In the genomic region with DNA sequence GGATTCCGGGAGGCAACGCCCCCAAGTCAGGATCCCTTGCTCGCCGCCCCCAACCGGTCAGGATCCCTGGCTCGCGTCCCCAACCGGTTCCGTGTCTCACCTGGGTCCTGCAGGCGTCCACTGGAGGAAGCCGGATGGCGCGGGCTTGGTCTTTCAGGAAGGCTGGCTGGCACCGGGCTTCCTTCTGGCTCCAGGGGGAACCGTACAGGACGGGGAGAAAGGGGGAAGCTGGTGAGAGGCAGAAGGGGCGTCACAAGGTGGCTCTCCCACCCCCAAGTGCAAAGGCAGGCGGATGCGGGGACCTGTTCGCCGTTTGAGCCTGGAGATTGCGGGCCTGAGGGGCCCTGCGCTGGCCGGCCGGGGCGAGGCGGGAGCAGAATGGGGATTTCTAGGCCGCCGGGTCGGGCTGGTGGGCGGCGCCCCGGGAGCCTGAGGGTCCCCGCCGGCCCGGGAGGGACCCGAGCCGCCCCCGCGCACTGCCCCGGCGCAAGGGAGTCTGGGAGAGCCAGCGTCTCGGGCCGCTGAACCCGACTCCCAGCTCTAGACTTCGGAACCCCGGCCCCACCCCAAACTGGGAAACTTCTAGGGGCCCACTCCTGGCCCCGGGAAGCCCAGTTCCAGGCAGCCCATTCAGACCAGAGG, we compare ENCODE assay signal across 11 cellular contexts.
DNase-seq lines count a peak whose midpoint lies in the region; ATAC-seq and TF ChIP-seq lines count a peak whose summit lies in the region.
"Had no signal": no experiment of that assay in that cellular context is flagged by ENCODE, and none has a peak within 500 bp of the region (broad histone marks: within the 10 kb centered on the region; RNA-seq: fewer than 3 reads in every experiment).

No MANE protein-coding gene starts in this region.

- WGBS in heart left ventricle, 4 donors = 1 to 41% (median 14%) methylated on average over 26 to 49 of the region's 49 CpGs
- 36% methylated on average over 27 of the region's 49 CpGs for WGBS in esophagus muscularis mucosa
- 6 to 25% methylated on average over 33 to 49 of the region's 49 CpGs for WGBS in aorta, 2 donors

- no peaks in the 10 kb centered on the region for H3K79me2 ChIP-seq in Karpas-422 (ENCODE audit: low read length)

- H3K36me3 ChIP-seq in heart left ventricle (no peaks in the 10 kb centered on the region), esophagus muscularis mucosa (no peaks in the 10 kb centered on the region), aorta (ENCODE audit: control insufficient read depth in 1 of 2, insufficient read depth in 2 of 2, low read length in 1 of 2) (no peaks in the 10 kb centered on the region), Karpas-422 (ENCODE audit: insufficient read depth, low read length) (no peaks in the 10 kb centered on the region)

- H4K20me1 ChIP-seq in Karpas-422 (ENCODE audit: insufficient read depth, low read depth, low read length) = no peaks in the 10 kb centered on the region

- no peak overlapping the region for H3K9ac ChIP-seq in Karpas-422 (ENCODE audit: low read length)

- H3K27ac Mint-ChIP-seq in neural crest cell (ENCODE audit: unreplicated experiment) = no peak overlapping the region
- H3K27ac Mint-ChIP-seq: stimulated activated effector memory CD8-positive, alpha-beta T cell treated with anti-CD3 and anti-CD28 coated beads, Interleukin-12 subunit alpha, Interleukin-12 subunit beta, amount 100 ng/mL, for 72 hours had no signal

- peak in 1 of 4 donors; percentile 12 for ATAC-seq in heart left ventricle
- ATAC-seq in left cardiac atrium = no peak
- peak; percentile 9 for ATAC-seq in aorta (ENCODE audit: low FRiP score)
- ATAC-seq in HG03175 (IDR thresholded peaks at IDR 0.05; ENCODE audit: unreplicated experiment) = no peak
- ATAC-seq: left lobe of liver; stimulated activated effector memory CD8-positive, alpha-beta T cell treated with anti-CD3 and anti-CD28 coated beads, Interleukin-12 subunit alpha, Interleukin-12 subunit beta, amount 100 ng/mL, for 72 hours had no signal

- peak overlapping the region in 11 of 12 donors; percentile 9 to 55 (median 44) for H3K4me3 ChIP-seq in heart left ventricle
- H3K4me3 ChIP-seq in esophagus muscularis mucosa = peak overlapping the region; percentile 34 to 49 (median 43)
- H3K4me3 ChIP-seq in aorta (ENCODE audit: low read length in 2 of 2) = no peak overlapping the region
- no peak overlapping the region for H3K4me3 ChIP-seq in Karpas-422 (ENCODE audit: low read length)

- DNase-seq in heart left ventricle (peak in 2 of 5 donors; percentile 21 to 30), left cardiac atrium (no peak), esophagus muscularis mucosa (ENCODE audit: extremely low spot score) (no peak), neural crest cell (ENCODE audit: low read depth, low spot score) (no peak), aorta (no peak), Karpas-422 (no peak), cerebellum (ENCODE audit: low spot score) (no peak)
- DNase-seq: activated effector memory CD4-positive, alpha-beta T cell treated with anti-CD3 and anti-CD28 coated beads, Interleukin-2, amount 50 U/mL, for 16 hours had no signal

- H3K27me3 Mint-ChIP-seq in neural crest cell (ENCODE audit: low read depth) = peaks cover 20% of the 10 kb centered on the region

- peak overlapping the region; percentile 76 for H3K4me3 Mint-ChIP-seq in neural crest cell
- H3K4me3 Mint-ChIP-seq: stimulated activated effector memory CD8-positive, alpha-beta T cell treated with anti-CD3 and anti-CD28 coated beads, Interleukin-12 subunit alpha, Interleukin-12 subunit beta, amount 100 ng/mL, for 72 hours had no signal

- no peaks in the 10 kb centered on the region for H3K9me2 ChIP-seq in Karpas-422 (replicated peaks; ENCODE audit: insufficient read depth, low read length)

- no peak for TF ChIP-seq CTCF in heart left ventricle (IDR thresholded peaks at IDR 0.05)
- TF ChIP-seq CTCF in esophagus muscularis mucosa (IDR thresholded peaks at IDR 0.05) = no peak
- TF ChIP-seq CTCF in neural crest cell (conservative IDR thresholded peaks at IDR 0.05) = no peak

- H3K36me3 Mint-ChIP-seq in neural crest cell (ENCODE audit: low read depth) = no peaks in the 10 kb centered on the region

- peaks cover 24% of the 10 kb centered on the region for H3K4me1 Mint-ChIP-seq in neural crest cell

- no peak overlapping the region for H3K4me2 ChIP-seq in Karpas-422 (ENCODE audit: low read depth, low read length, poor library complexity, severe bottlenecking)

- no peaks in the 10 kb centered on the region for H3K9me3 ChIP-seq in heart left ventricle
- no peaks in the 10 kb centered on the region for H3K9me3 ChIP-seq in esophagus muscularis mucosa
- no peaks in the 10 kb centered on the region for H3K9me3 ChIP-seq in aorta (ENCODE audit: control insufficient read depth, low read length)
- no peaks in the 10 kb centered on the region for H3K9me3 ChIP-seq in Karpas-422 (ENCODE audit: low read length)

- peaks cover 0 to 13% (median 0%) of the 10 kb centered on the region in 12 donors for H3K4me1 ChIP-seq in heart left ventricle
- H3K4me1 ChIP-seq in esophagus muscularis mucosa = peaks cover 7 to 22% (median 15%) of the 10 kb centered on the region in 4 donors
- H3K4me1 ChIP-seq in aorta (ENCODE audit: control insufficient read depth in 1 of 2, insufficient read depth in 2 of 2, low read length in 2 of 2) = no peaks in the 10 kb centered on the region
- H3K4me1 ChIP-seq in Karpas-422 (ENCODE audit: low read length) = peaks cover 27% of the 10 kb centered on the region

- H3K27ac ChIP-seq in heart left ventricle = peak overlapping the region in 1 of 12 donors; percentile 63
- H3K27ac ChIP-seq in esophagus muscularis mucosa (replicated peaks in 1 of 4) = no peak overlapping the region
- H3K27ac ChIP-seq in aorta (ENCODE audit: low read depth in 1 of 2, low read length in 2 of 2) = no peak overlapping the region
- no peak overlapping the region for H3K27ac ChIP-seq in Karpas-422 (ENCODE audit: low read length)

- H3K27me3 ChIP-seq in heart left ventricle (peaks cover 0 to 40% (median 0%) of the 10 kb centered on the region in 9 donors), esophagus muscularis mucosa (peaks cover 0 to 34% (median 2%) of the 10 kb centered on the region in 4 donors), aorta (ENCODE audit: control insufficient read depth in 1 of 2, insufficient read depth in 2 of 2, low read length in 1 of 2) (no peaks in the 10 kb centered on the region), Karpas-422 (ENCODE audit: low read length) (no peaks in the 10 kb centered on the region)

- TF ChIP-seq EP300 in esophagus muscularis mucosa (IDR thresholded peaks at IDR 0.05) = no peak

- TF ChIP-seq POLR2A in heart left ventricle (IDR thresholded peaks at IDR 0.05) (no peak), esophagus muscularis mucosa (IDR thresholded peaks at IDR 0.05; ENCODE audit: low read depth) (no peak)

- no peaks in the 10 kb centered on the region for H3K9me3 Mint-ChIP-seq in neural crest cell
- H3K9me3 Mint-ChIP-seq: stimulated activated effector memory CD8-positive, alpha-beta T cell treated with anti-CD3 and anti-CD28 coated beads, Interleukin-12 subunit alpha, Interleukin-12 subunit beta, amount 100 ng/mL, for 72 hours had no signal

- H2AFZ ChIP-seq in Karpas-422 (ENCODE audit: low read length) = no peak overlapping the region

- intact Hi-C loops in heart left ventricle (cut with DNase I) (no loop called here), left cardiac atrium (cut with DNase I) (no loop called here), esophagus muscularis mucosa (cut with DNase I) (no loop called here), aorta (cut with DNase I) (no loop called here)

Comparison
In these comparisons a context has a peak if more than half of its experiments do, and no peak if none do; other contexts are left out.
1. H3K4me3 ChIP-seq: peak in heart left ventricle (11 of 12) and esophagus muscularis mucosa (4 of 4); none in aorta (0 of 2) and Karpas-422 (single experiment).